20 cellular contexts compared by ENCODE assay signal in the genomic region with DNA sequence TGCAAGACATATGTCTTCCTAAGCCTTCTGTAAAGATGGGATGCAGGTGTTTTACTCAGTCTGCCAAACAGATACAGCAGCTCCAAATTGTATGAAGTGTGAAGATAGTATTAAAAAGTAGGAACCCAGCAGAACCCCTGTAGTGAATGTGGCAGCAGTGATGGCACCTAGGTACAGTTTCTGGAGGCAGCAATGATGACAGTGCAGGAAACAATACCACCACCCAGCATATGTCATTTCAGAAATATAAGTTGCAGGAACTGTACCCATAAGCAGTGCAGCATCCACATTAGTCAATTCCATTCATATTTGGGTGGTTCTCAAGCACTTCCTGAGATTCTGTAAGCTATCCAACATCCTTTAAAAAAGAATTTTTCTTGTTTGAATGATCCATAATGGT. TPM values are rescaled to one million over a fixed set of nuclear protein-coding genes. Genes with fewer than 3 reads are reported as not detected.
DNase-seq lines count a peak whose midpoint lies in the region; ATAC-seq, FAIRE-seq and TF ChIP-seq lines count a peak whose summit lies in the region.
"Had no signal": no experiment of that assay in that cellular context is flagged by ENCODE, and none has a peak within 500 bp of the region (broad histone marks: within the 10 kb centered on the region; RNA-seq: fewer than 3 reads in every experiment).

No MANE protein-coding gene starts in this region.

- no peak overlapping the region for H3K4me3 ChIP-seq in endothelial cell of umbilical vein (replicated peaks in 1 of 3; ENCODE audit: insufficient read depth in 1 of 3, low read depth in 1 of 3, low read length in 3 of 3)

- H4K20me1 ChIP-seq in endothelial cell of umbilical vein (replicated peaks; ENCODE audit: control insufficient read depth, extremely low read depth, insufficient read depth, low read length), result no peaks in the 10 kb centered on the region

- dilution Hi-C loops in endothelial cell of umbilical vein (cut with MboI; ENCODE audit: extremely low pct_ligation_motif_present, low sequenced_read_pairs), result no loop called here

- no peaks in the 10 kb centered on the region for H3K4me1 ChIP-seq in endothelial cell of umbilical vein (ENCODE audit: control insufficient read depth, extremely low read depth, insufficient read depth, low read length)
- H3K4me1 ChIP-seq: Caco-2 had no signal

- peaks cover 18% of the 10 kb centered on the region for H3K4me1 Mint-ChIP-seq in activated CD4-positive, alpha-beta memory T cell treated with anti-CD3 and anti-CD28 coated beads for 36 hours (ENCODE audit: low read depth)
- peaks cover 17% of the 10 kb centered on the region for H3K4me1 Mint-ChIP-seq in activated CD4-positive, alpha-beta memory T cell treated with anti-CD3 and anti-CD28 coated beads, Interleukin-2, amount 10 ng/mL, durations not matched to agents 7 days and 5 days
- peaks cover 41% of the 10 kb centered on the region for H3K4me1 Mint-ChIP-seq in activated T-cell treated with anti-CD3 and anti-CD28 coated beads, Interleukin-2, amount 50 U/mL, for 72 hours (ENCODE audit: low read depth)
- H3K4me1 Mint-ChIP-seq: H9 had no signal

- DNase-seq in activated CD4-positive, alpha-beta memory T cell treated with anti-CD3 and anti-CD28 coated beads for 36 hours, result peak; percentile 33
- no peak for DNase-seq in activated CD4-positive, alpha-beta memory T cell treated with anti-CD3 and anti-CD28 coated beads, Interleukin-2, amount 10 ng/mL, durations not matched to agents 7 days and 5 days
- peak; percentile 18 to 22 for DNase-seq in activated T-cell treated with anti-CD3 and anti-CD28 coated beads, Interleukin-2, amount 50 U/mL, for 72 hours
- DNase-seq in activated T-cell treated with anti-CD3 and anti-CD28 coated beads, Interleukin-2, amount 50 U/mL, for 48 hours, result no peak
- DNase-seq in endothelial cell of umbilical vein (ENCODE audit: low read depth, low spot score) (no peak), AG08395 (ENCODE audit: low spot score) (no peak), superior temporal gyrus (ENCODE audit: extremely low spot score) (no peak)
- DNase-seq in stimulated activated naive CD8-positive, alpha-beta T cell treated with anti-CD3 and anti-CD28 coated beads, Interleukin-15, Interleukin-2, amounts not matched to agents 100 U/mL and 50 U/mL, for 24 hours, result no peak
- DNase-seq: ACHN; AML-193; Caco-2; CD4-positive, alpha-beta T cell; H9 had no signal

- POLR2A ChIA-PET in activated CD4-positive, alpha-beta memory T cell treated with anti-CD3 and anti-CD28 coated beads for 36 hours (lab: Charles Lee), result no interaction called here
- POLR2A ChIA-PET in activated CD4-positive, alpha-beta memory T cell treated with anti-CD3 and anti-CD28 coated beads, Interleukin-2, amount 10 ng/mL, durations not matched to agents 7 days and 5 days (lab: Charles Lee), result no interaction called here
- POLR2A ChIA-PET in endothelial cell of umbilical vein (lab: Charles Lee), result no interaction called here

- no peaks in the 10 kb centered on the region for H3K36me3 Mint-ChIP-seq in activated CD4-positive, alpha-beta memory T cell treated with anti-CD3 and anti-CD28 coated beads for 36 hours
- no peaks in the 10 kb centered on the region for H3K36me3 Mint-ChIP-seq in activated CD4-positive, alpha-beta memory T cell treated with anti-CD3 and anti-CD28 coated beads, Interleukin-2, amount 10 ng/mL, durations not matched to agents 7 days and 5 days (ENCODE audit: low read depth)
- H3K36me3 Mint-ChIP-seq in activated T-cell treated with anti-CD3 and anti-CD28 coated beads, Interleukin-2, amount 50 U/mL, for 72 hours (ENCODE audit: insufficient read depth in 2 of 2), result peaks cover under 1 to 5% of the 10 kb centered on the region in 2 donors

- peak overlapping the region; percentile 49 for H3K27ac Mint-ChIP-seq in activated CD4-positive, alpha-beta memory T cell treated with anti-CD3 and anti-CD28 coated beads for 36 hours
- no peak overlapping the region for H3K27ac Mint-ChIP-seq in activated CD4-positive, alpha-beta memory T cell treated with anti-CD3 and anti-CD28 coated beads, Interleukin-2, amount 10 ng/mL, durations not matched to agents 7 days and 5 days
- peak overlapping the region; percentile 71 for H3K27ac Mint-ChIP-seq in activated T-cell treated with anti-CD3 and anti-CD28 coated beads, Interleukin-2, amount 50 U/mL, for 72 hours
- H3K27ac Mint-ChIP-seq: CD4-positive, alpha-beta T cell; H9 had no signal

- no peaks in the 10 kb centered on the region for H3K36me3 ChIP-seq in endothelial cell of umbilical vein (ENCODE audit: control insufficient read depth in 2 of 2, extremely low read depth in 1 of 2, insufficient read depth in 2 of 2, low read length in 2 of 2)

- CTCF ChIA-PET in activated CD4-positive, alpha-beta memory T cell treated with anti-CD3 and anti-CD28 coated beads for 36 hours (lab: Charles Lee), result interaction anchor here (0.6 to 3.3 kb wide), 2 partner anchors 23 to 511 kb away, joined by 3 to 23 read pairs; no protein-coding TSS in a partner anchor
- CTCF ChIA-PET in activated CD4-positive, alpha-beta memory T cell treated with anti-CD3 and anti-CD28 coated beads, Interleukin-2, amount 10 ng/mL, durations not matched to agents 7 days and 5 days (lab: Charles Lee), result no interaction called here
- CTCF ChIA-PET in endothelial cell of umbilical vein (lab: Charles Lee), result interaction anchor here (1.0 kb wide), 1 partner anchor 23 kb away, joined by 3 read pairs; no protein-coding TSS in a partner anchor

- no peaks in the 10 kb centered on the region for H3K79me2 ChIP-seq in endothelial cell of umbilical vein (ENCODE audit: control insufficient read depth, insufficient read depth, low read length)

- no peaks in the 10 kb centered on the region for H3K27me3 ChIP-seq in endothelial cell of umbilical vein (ENCODE audit: control insufficient read depth in 2 of 2, insufficient read depth in 2 of 2, low read length in 2 of 2)

- ATAC-seq in activated T-cell treated with anti-CD3 and anti-CD28 coated beads, Interleukin-2, amount 50 U/mL, for 72 hours (replicated peaks in 1 of 2), result peak; percentile 76 to 86
- peak; percentile 42 for ATAC-seq in stimulated activated naive CD8-positive, alpha-beta T cell treated with anti-CD3 and anti-CD28 coated beads, Interleukin-15, Interleukin-2, amounts not matched to agents 100 U/mL and 50 U/mL, for 24 hours

- H2AFZ ChIP-seq in endothelial cell of umbilical vein (ENCODE audit: low read depth, low read length), result no peak overlapping the region

- TF ChIP-seq POLR2A in endothelial cell of umbilical vein (IDR thresholded peaks at IDR 0.05; ENCODE audit: low read depth, low read length), result no peak

- H3K27me3 Mint-ChIP-seq in activated CD4-positive, alpha-beta memory T cell treated with anti-CD3 and anti-CD28 coated beads for 36 hours, result peaks cover 16% of the 10 kb centered on the region
- peaks cover 13% of the 10 kb centered on the region for H3K27me3 Mint-ChIP-seq in activated CD4-positive, alpha-beta memory T cell treated with anti-CD3 and anti-CD28 coated beads, Interleukin-2, amount 10 ng/mL, durations not matched to agents 7 days and 5 days
- peaks cover 21% of the 10 kb centered on the region for H3K27me3 Mint-ChIP-seq in activated T-cell treated with anti-CD3 and anti-CD28 coated beads, Interleukin-2, amount 50 U/mL, for 72 hours (ENCODE audit: low read depth)

- no peak for TF ChIP-seq CTCF in endothelial cell of umbilical vein (IDR thresholded peaks at IDR 0.05; ENCODE audit: extremely low read depth in 1 of 2, insufficient read depth in 1 of 2, low read depth in 1 of 2, low read length in 2 of 2)

- peak; percentile 15 for FAIRE-seq in endothelial cell of umbilical vein (lab: Jason Lieb, UNC)
- FAIRE-seq: A204.1, D721Med, G401.6, GM12891, GM19239, H1 had no signal

- no peak overlapping the region for H3K27ac ChIP-seq in endothelial cell of umbilical vein (ENCODE audit: insufficient read depth, low read depth, low read length)
- H3K27ac ChIP-seq: C4-2B had no signal

- no peaks in the 10 kb centered on the region for H3K9me3 Mint-ChIP-seq in activated CD4-positive, alpha-beta memory T cell treated with anti-CD3 and anti-CD28 coated beads for 36 hours
- no peaks in the 10 kb centered on the region for H3K9me3 Mint-ChIP-seq in activated CD4-positive, alpha-beta memory T cell treated with anti-CD3 and anti-CD28 coated beads, Interleukin-2, amount 10 ng/mL, durations not matched to agents 7 days and 5 days
- peaks cover 1 to 2% of the 10 kb centered on the region in 2 donors for H3K9me3 Mint-ChIP-seq in activated T-cell treated with anti-CD3 and anti-CD28 coated beads, Interleukin-2, amount 50 U/mL, for 72 hours
- H3K9me3 Mint-ChIP-seq: CD4-positive, alpha-beta T cell; H9 had no signal

- no peak overlapping the region for H3K4me3 Mint-ChIP-seq in activated CD4-positive, alpha-beta memory T cell treated with anti-CD3 and anti-CD28 coated beads for 36 hours
- H3K4me3 Mint-ChIP-seq in activated CD4-positive, alpha-beta memory T cell treated with anti-CD3 and anti-CD28 coated beads, Interleukin-2, amount 10 ng/mL, durations not matched to agents 7 days and 5 days, result no peak overlapping the region
- peak overlapping the region in 1 of 2 donors; percentile 39 for H3K4me3 Mint-ChIP-seq in activated T-cell treated with anti-CD3 and anti-CD28 coated beads, Interleukin-2, amount 50 U/mL, for 72 hours
- H3K4me3 Mint-ChIP-seq: CD4-positive, alpha-beta T cell; H9 had no signal

- intact Hi-C loops in activated CD4-positive, alpha-beta memory T cell treated with anti-CD3 and anti-CD28 coated beads for 36 hours (cut with micrococcal nuclease), result loop anchor here (5.0 kb wide), 3 partner anchors 61 to 476 kb away; partner anchors contain the start of gene ATF2
- intact Hi-C loops in endothelial cell of umbilical vein (cut with micrococcal nuclease), result no loop called here

- H3K9ac ChIP-seq in endothelial cell of umbilical vein (replicated peaks; ENCODE audit: extremely low read depth, insufficient read depth, low read length), result no peak overlapping the region

- H3K4me2 ChIP-seq in endothelial cell of umbilical vein (ENCODE audit: insufficient read depth, low read length), result no peak overlapping the region

- no peaks in the 10 kb centered on the region for H3K9me3 ChIP-seq in endothelial cell of umbilical vein (replicated peaks; ENCODE audit: control insufficient read depth, insufficient read depth, low read length)
- H3K9me3 ChIP-seq: Caco-2 had no signal

- no peaks in the 10 kb centered on the region for H3K9me1 ChIP-seq in endothelial cell of umbilical vein (replicated peaks; ENCODE audit: control insufficient read depth, extremely low read depth, insufficient read depth, low read length)

- no TSS peak for BruUV-seq in endothelial cell of umbilical vein (replicated peaks; lab: Mats Ljungman, UMichigan)

RNA-seq across cellular contexts. Expression of gene ATP5MC3, which starts 46.7 kb away (rescaled TPM):
- total RNA-seq in activated CD4-positive, alpha-beta memory T cell treated with anti-CD3 and anti-CD28 coated beads for 36 hours, result 100 to 1,000 TPM; 346 to 347 TPM
- total RNA-seq in activated CD4-positive, alpha-beta memory T cell treated with anti-CD3 and anti-CD28 coated beads, Interleukin-2, amount 10 ng/mL, durations not matched to agents 7 days and 5 days, result 100 to 1,000 TPM; 200 to 210 TPM
- total RNA-seq in activated T-cell treated with anti-CD3 and anti-CD28 coated beads, Interleukin-2, amount 50 U/mL, for 72 hours, result 100 to 1,000 TPM; 186 to 210 TPM
- total RNA-seq in endothelial cell of umbilical vein, result 201 and 233 TPM in 2 replicates
- 412 and 452 TPM in 2 replicates for polyA plus RNA-seq in endothelial cell of umbilical vein
- polyA plus RNA-seq in endothelial cell of umbilical vein (2011; cell fraction: cytosol; rRNA removed), result 328 and 355 TPM in 2 replicates
- polyA plus RNA-seq in endothelial cell of umbilical vein (2011; cell fraction: nucleus; rRNA removed), result 122 and 144 TPM in 2 replicates
- polyA plus RNA-seq in endothelial cell of umbilical vein (2012), result 338 and 361 TPM in 2 replicates
- 158 and 176 TPM in 2 replicates for polyA minus RNA-seq in endothelial cell of umbilical vein
- polyA minus RNA-seq in endothelial cell of umbilical vein (2011; cell fraction: cytosol; rRNA and poly(A)+ RNA removed), result 84.1 TPM
- polyA minus RNA-seq in endothelial cell of umbilical vein (2011; cell fraction: nucleus; rRNA and poly(A)+ RNA removed), result 28.9 and 38.1 TPM in 2 replicates

Comparison
In these comparisons a context has a peak if more than half of its experiments do, and no peak if none do; other contexts are left out.
1. DNase-seq: peak in activated CD4-positive, alpha-beta memory T cell treated with anti-CD3 and anti-CD28 coated beads for 36 hours (single experiment) and activated T-cell treated with anti-CD3 and anti-CD28 coated beads, Interleukin-2, amount 50 U/mL, for 72 hours (2 of 2); none in activated CD4-positive, alpha-beta memory T cell treated with anti-CD3 and anti-CD28 coated beads, Interleukin-2, amount 10 ng/mL, durations not matched to agents 7 days and 5 days (single experiment), activated T-cell treated with anti-CD3 and anti-CD28 coated beads, Interleukin-2, amount 50 U/mL, for 48 hours (0 of 2), endothelial cell of umbilical vein (single experiment), stimulated activated naive CD8-positive, alpha-beta T cell treated with anti-CD3 and anti-CD28 coated beads, Interleukin-15, Interleukin-2, amounts not matched to agents 100 U/mL and 50 U/mL, for 24 hours (single experiment), AG08395 (single experiment) and superior temporal gyrus (single experiment).